In the genomic region with DNA sequence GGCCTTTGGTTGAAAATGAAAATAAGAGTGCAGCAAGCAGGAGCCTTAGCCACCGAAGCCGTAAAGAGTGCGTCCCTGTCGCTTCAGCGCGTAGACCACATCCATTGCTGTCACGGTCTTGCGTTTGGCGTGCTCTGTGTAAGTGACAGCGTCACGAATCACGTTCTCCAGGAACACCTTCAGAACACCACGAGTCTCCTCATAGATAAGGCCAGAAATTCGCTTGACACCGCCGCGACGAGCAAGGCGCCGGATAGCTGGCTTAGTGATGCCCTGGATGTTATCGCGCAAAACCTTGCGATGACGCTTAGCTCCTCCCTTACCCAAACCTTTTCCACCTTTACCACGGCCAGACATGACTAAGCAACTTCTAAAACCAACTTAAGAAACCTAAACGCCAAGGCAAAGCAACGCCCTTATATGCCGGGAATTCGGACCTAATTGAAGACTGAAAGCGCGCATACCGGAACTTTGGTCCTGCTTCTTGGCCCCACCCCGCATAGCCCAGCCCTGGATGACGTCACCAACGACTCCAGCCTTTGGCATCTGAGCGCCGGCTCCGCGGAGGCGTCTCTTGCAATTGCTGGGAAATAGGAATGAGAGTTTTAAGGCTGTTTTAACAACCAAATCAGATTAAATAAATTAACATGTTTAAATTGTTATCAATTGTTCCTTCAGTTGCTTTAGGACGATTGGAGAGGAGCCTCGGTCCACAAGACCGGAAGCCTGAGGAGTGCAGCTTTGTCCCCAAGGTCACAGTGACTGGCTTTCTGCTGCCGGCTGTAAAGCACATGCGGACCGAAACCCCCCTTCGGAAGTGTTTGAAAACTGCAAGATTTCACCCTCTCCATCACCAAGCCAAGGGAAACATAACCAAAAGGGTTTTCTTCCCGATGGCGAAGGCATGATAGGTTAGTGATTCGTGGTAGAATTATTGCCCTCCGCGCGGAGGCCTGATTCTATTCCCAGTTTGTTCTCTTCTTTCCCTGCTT, we compare ENCODE assay signal across 8 cellular contexts.
DNase-seq lines count a peak whose midpoint lies in the region; ATAC-seq, FAIRE-seq and TF ChIP-seq lines count a peak whose summit lies in the region.

No MANE protein-coding gene starts in this region.

- H3K4me3 ChIP-seq in HUES64 (ENCODE audit: low read length) (peak overlapping the region; percentile 74), OCI-LY1 (ENCODE audit: low read depth, low read length, poor library complexity, severe bottlenecking) (peak overlapping the region; percentile 68), endothelial cell of umbilical vein (replicated peaks in 1 of 3; ENCODE audit: insufficient read depth in 1 of 3, low read depth in 1 of 3, low read length in 3 of 3) (peak overlapping the region; percentile 5 to 68 (median 58))

- H3K9me3 ChIP-seq in HUES64 (ENCODE audit: insufficient read depth, low read depth, low read length) (peaks cover 5% of the 10 kb centered on the region; the same call in 1 of the 2 replicates), OCI-LY1 (ENCODE audit: low read length) (peaks cover 8% of the 10 kb centered on the region; the same call in 1 of the 2 replicates), endothelial cell of umbilical vein (replicated peaks; ENCODE audit: control insufficient read depth, insufficient read depth, low read length) (no peaks in the 10 kb centered on the region)

- H4K20me1 ChIP-seq in OCI-LY1 (ENCODE audit: insufficient read depth, low read length): no peaks in the 10 kb centered on the region
- H4K20me1 ChIP-seq in endothelial cell of umbilical vein (replicated peaks; ENCODE audit: control insufficient read depth, extremely low read depth, insufficient read depth, low read length): no peaks in the 10 kb centered on the region

- no peaks in the 10 kb centered on the region for H3K9me1 ChIP-seq in endothelial cell of umbilical vein (replicated peaks; ENCODE audit: control insufficient read depth, extremely low read depth, insufficient read depth, low read length)

- peak; percentile 99 for TF ChIP-seq POLR2A in endothelial cell of umbilical vein (IDR thresholded peaks at IDR 0.05; ENCODE audit: low read depth, low read length)

- H3K27me3 ChIP-seq in HUES64 (ENCODE audit: insufficient read depth, low read length): no peaks in the 10 kb centered on the region
- no peaks in the 10 kb centered on the region for H3K27me3 ChIP-seq in OCI-LY1 (ENCODE audit: insufficient read depth, low read length)
- H3K27me3 ChIP-seq in endothelial cell of umbilical vein (ENCODE audit: control insufficient read depth in 2 of 2, insufficient read depth in 2 of 2, low read length in 2 of 2): no peaks in the 10 kb centered on the region

- no peak for TF ChIP-seq CTCF in OCI-LY1 (IDR thresholded peaks at IDR 0.05; ENCODE audit: low read length)
- no peak for TF ChIP-seq CTCF in endothelial cell of umbilical vein (IDR thresholded peaks at IDR 0.05; ENCODE audit: extremely low read depth in 1 of 2, insufficient read depth in 1 of 2, low read depth in 1 of 2, low read length in 2 of 2)

- TSS peak; percentile 100 for BruUV-seq in endothelial cell of umbilical vein (replicated peaks; lab: Mats Ljungman, UMichigan)

- DNase-seq in D341Med (ENCODE audit: low spot score): peak; percentile 91
- peak; percentile 88 for DNase-seq in activated T-cell treated with anti-CD3 and anti-CD28 coated beads for 1 hour (ENCODE audit: low read depth)
- peak; percentile 98 for DNase-seq in endothelial cell of umbilical vein (ENCODE audit: low read depth, low spot score)
- peak; percentile 94 for DNase-seq in midbrain (lab: John Stamatoyannopoulos, UW)
- peak; percentile 91 to 92 for DNase-seq in stimulated activated CD8-positive, alpha-beta memory T cell treated with anti-CD3 and anti-CD28 coated beads, Interleukin-15, amount 100 ng/mL, for 48 hours (ENCODE audit: low read depth in 2 of 2)

- H3F3A ChIP-seq in OCI-LY1 (ENCODE audit: insufficient read depth, low read length): peaks cover 7% of the 10 kb centered on the region; the same call in 1 of the 2 replicates

- intact Hi-C loops in endothelial cell of umbilical vein (cut with micrococcal nuclease): loop anchor here (1.0 to 10.0 kb wide), 11 partner anchors 11 to 1529 kb away; a partner anchor contains a TSS

- FAIRE-seq in endothelial cell of umbilical vein (lab: Jason Lieb, UNC): peak; percentile 98

- H3K27ac ChIP-seq in HUES64 (ENCODE audit: low read depth, low read length) (peak overlapping the region; percentile 94), OCI-LY1 (ENCODE audit: low read depth, low read length, poor library complexity, severe bottlenecking) (peak overlapping the region; percentile 98), endothelial cell of umbilical vein (ENCODE audit: insufficient read depth, low read depth, low read length) (peak overlapping the region; percentile 68)

- CTCF ChIA-PET in endothelial cell of umbilical vein (lab: Charles Lee): interaction anchor here (1.0 to 3.3 kb wide), 8 partner anchors 12 to 310 kb away, joined by 4 to 23 read pairs (median 6); a partner anchor contains a TSS

- POLR2A ChIA-PET in endothelial cell of umbilical vein (lab: Charles Lee): interaction anchor here (0.6 to 2.3 kb wide), 5 partner anchors 12 to 162 kb away, joined by 3 to 26 read pairs (median 6); a partner anchor contains a TSS

- H3K9ac ChIP-seq in HUES64 (ENCODE audit: low read depth, low read length): peak overlapping the region; percentile 98
- H3K9ac ChIP-seq in OCI-LY1 (ENCODE audit: low read length): peak overlapping the region; percentile 96
- peak overlapping the region; percentile 80 for H3K9ac ChIP-seq in endothelial cell of umbilical vein (replicated peaks; ENCODE audit: extremely low read depth, insufficient read depth, low read length)

- H2AFZ ChIP-seq in OCI-LY1 (ENCODE audit: low read length) (no peak overlapping the region), endothelial cell of umbilical vein (ENCODE audit: low read depth, low read length) (peak overlapping the region; percentile 8)

- H3K4me2 ChIP-seq in OCI-LY1 (ENCODE audit: low read length) (peak overlapping the region; percentile 90), endothelial cell of umbilical vein (ENCODE audit: insufficient read depth, low read length) (peak overlapping the region; percentile 75)

- peak; percentile 68 for ATAC-seq in GM21515 (IDR thresholded peaks at IDR 0.05; ENCODE audit: unreplicated experiment)

- H3K79me2 ChIP-seq in OCI-LY1 (ENCODE audit: insufficient read depth, low read length): no peaks in the 10 kb centered on the region
- H3K79me2 ChIP-seq in endothelial cell of umbilical vein (ENCODE audit: control insufficient read depth, insufficient read depth, low read length): no peaks in the 10 kb centered on the region

- no peaks in the 10 kb centered on the region for H3K9me2 ChIP-seq in OCI-LY1 (ENCODE audit: low read depth, low read length)

- dilution Hi-C loops in endothelial cell of umbilical vein (cut with MboI; ENCODE audit: extremely low pct_ligation_motif_present, low sequenced_read_pairs): no loop called here

- H3K36me3 ChIP-seq in HUES64 (ENCODE audit: insufficient read depth, low read length) (no peaks in the 10 kb centered on the region), OCI-LY1 (ENCODE audit: insufficient read depth, low read length) (no peaks in the 10 kb centered on the region), endothelial cell of umbilical vein (ENCODE audit: control insufficient read depth in 2 of 2, extremely low read depth in 1 of 2, insufficient read depth in 2 of 2, low read length in 2 of 2) (no peaks in the 10 kb centered on the region)

- under 1% methylated on average over 44 of the region's 53 CpGs for WGBS in HUES64

- no peaks in the 10 kb centered on the region for H3K4me1 ChIP-seq in HUES64 (ENCODE audit: insufficient read depth, low read length)
- peaks cover 30% of the 10 kb centered on the region for H3K4me1 ChIP-seq in OCI-LY1 (ENCODE audit: insufficient read depth, low read length, severe bottlenecking)
- no peaks in the 10 kb centered on the region for H3K4me1 ChIP-seq in endothelial cell of umbilical vein (ENCODE audit: control insufficient read depth, extremely low read depth, insufficient read depth, low read length)

TF ChIP-seq in endothelial cell of umbilical vein, 7 proteins besides CTCF, POLR2A, EP300 and RAD21:
- TF ChIP-seq, protein P1, sequence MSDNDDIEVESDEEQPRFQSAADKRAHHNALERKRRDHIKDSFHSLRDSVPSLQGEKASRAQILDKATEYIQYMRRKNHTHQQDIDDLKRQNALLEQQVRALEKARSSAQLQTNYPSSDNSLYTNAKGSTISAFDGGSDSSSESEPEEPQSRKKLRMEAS (IDR thresholded peaks at IDR 0.05; ENCODE audit: insufficient read depth, insufficient read length): no peak
- TF ChIP-seq JUN (IDR thresholded peaks at IDR 0.05; ENCODE audit: borderline replicate concordance, insufficient read depth, insufficient read length, low read depth): peak; percentile 89
- no peak for TF ChIP-seq MYC (IDR thresholded peaks at IDR 0.05; ENCODE audit: low read depth, low read length)
- TF ChIP-seq FOS (IDR thresholded peaks at IDR 0.05; ENCODE audit: borderline replicate concordance, insufficient read depth, low read length): peak; percentile 67
- TF ChIP-seq POLR2AphosphoS5 (IDR thresholded peaks at IDR 0.05; ENCODE audit: insufficient read depth, low read depth, low read length): peak; percentile 98
- TF ChIP-seq GATA2 (IDR thresholded peaks at IDR 0.05; ENCODE audit: insufficient read depth, insufficient read length, low read depth, low read length): peak; percentile 56
- TF ChIP-seq EZH2 (IDR thresholded peaks at IDR 0.05; ENCODE audit: borderline replicate concordance, low read depth, low read length, severe bottlenecking): no peak

Comparison
In these comparisons a context has a peak if more than half of its experiments do, and no peak if none do; other contexts are left out.
1. Peak in every context shown above with its lines: DNase-seq, ATAC-seq, H3K4me3 ChIP-seq and H3K27ac ChIP-seq.